In the genomic region with DNA sequence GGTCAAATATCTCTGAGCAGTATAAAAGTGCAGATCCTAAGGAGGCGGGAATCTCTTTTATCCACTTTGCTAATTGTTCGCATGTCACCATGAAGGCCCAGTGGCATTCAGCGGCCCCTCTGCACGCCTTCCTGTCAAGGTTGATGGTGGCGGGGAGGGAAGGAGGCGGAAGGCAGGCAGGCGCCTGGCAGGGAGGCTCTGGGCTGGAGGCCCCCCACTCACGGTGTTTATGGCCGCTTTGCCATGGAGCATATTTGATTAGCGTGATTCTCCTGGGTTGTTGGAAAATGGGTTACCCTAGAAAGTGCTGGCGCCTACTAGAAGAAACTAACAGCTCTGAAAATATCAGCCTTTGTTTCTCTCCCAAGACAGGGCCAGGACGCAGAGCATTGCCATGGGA, we compare ENCODE assay signal across 17 cellular contexts.
"Had no signal": no experiment of that assay in that cellular context is flagged by ENCODE, and none has a peak within 500 bp of the region (broad histone marks: within the 10 kb centered on the region; RNA-seq: fewer than 3 reads in every experiment).

No MANE protein-coding gene starts in this region.

- H3K4me1 ChIP-seq: lower lobe of right lung, stomach, transverse colon had no signal

- H3K27ac ChIP-seq: gastrocnemius medialis, heart right ventricle, left ventricle myocardium inferior, lower lobe of right lung, neutrophil, stomach, thoracic aorta, transverse colon had no signal

- ATAC-seq: gastrocnemius medialis; heart right ventricle; lower lobe of right lung; naive thymus-derived CD4-positive, alpha-beta T cell; right cardiac atrium had no signal

- DNase-seq: gastrocnemius medialis; heart right ventricle; left ventricle myocardium inferior; lower lobe of right lung; mesenchymal stem cell; posterior cingulate gyrus; right cardiac atrium; small intestine; stimulated activated CD4-positive, alpha-beta T cell treated with anti-CD3 and anti-CD28 coated beads, Interleukin-12 subunit alpha, Interleukin-12 subunit beta, amount 100 ng/mL, for 4 hours; stimulated activated naive CD4-positive, alpha-beta T cell; stomach; substantia nigra; transverse colon had no signal

- H3K36me3 ChIP-seq: gastrocnemius medialis, heart right ventricle, left ventricle myocardium inferior, lower lobe of right lung, neutrophil, stomach, thoracic aorta, transverse colon had no signal

- H3K9me3 Mint-ChIP-seq: dendritic cell treated with granulocyte-macrophage colony-stimulating factor and Interleukin-4, amounts not matched to agents 40 ng/mL and 50 ng/mL, for 4 days; naive thymus-derived CD4-positive, alpha-beta T cell had no signal

- H3K4me3 ChIP-seq: gastrocnemius medialis, heart right ventricle, left ventricle myocardium inferior, lower lobe of right lung, stomach, thoracic aorta, transverse colon had no signal

- H3K27ac Mint-ChIP-seq: dendritic cell treated with granulocyte-macrophage colony-stimulating factor and Interleukin-4, amounts not matched to agents 40 ng/mL and 50 ng/mL, for 4 days; naive thymus-derived CD4-positive, alpha-beta T cell had no signal

- H3K9me3 ChIP-seq: gastrocnemius medialis, heart right ventricle, left ventricle myocardium inferior, lower lobe of right lung, neutrophil, stomach, thoracic aorta, transverse colon had no signal

- H3K27me3 ChIP-seq: gastrocnemius medialis, neutrophil, stomach, transverse colon had no signal

- H3K36me3 Mint-ChIP-seq: naive thymus-derived CD4-positive, alpha-beta T cell had no signal

- H3K4me3 Mint-ChIP-seq: dendritic cell treated with granulocyte-macrophage colony-stimulating factor and Interleukin-4, amounts not matched to agents 40 ng/mL and 50 ng/mL, for 4 days; naive thymus-derived CD4-positive, alpha-beta T cell had no signal
